10 cellular contexts compared by ENCODE assay signal in the genomic region with DNA sequence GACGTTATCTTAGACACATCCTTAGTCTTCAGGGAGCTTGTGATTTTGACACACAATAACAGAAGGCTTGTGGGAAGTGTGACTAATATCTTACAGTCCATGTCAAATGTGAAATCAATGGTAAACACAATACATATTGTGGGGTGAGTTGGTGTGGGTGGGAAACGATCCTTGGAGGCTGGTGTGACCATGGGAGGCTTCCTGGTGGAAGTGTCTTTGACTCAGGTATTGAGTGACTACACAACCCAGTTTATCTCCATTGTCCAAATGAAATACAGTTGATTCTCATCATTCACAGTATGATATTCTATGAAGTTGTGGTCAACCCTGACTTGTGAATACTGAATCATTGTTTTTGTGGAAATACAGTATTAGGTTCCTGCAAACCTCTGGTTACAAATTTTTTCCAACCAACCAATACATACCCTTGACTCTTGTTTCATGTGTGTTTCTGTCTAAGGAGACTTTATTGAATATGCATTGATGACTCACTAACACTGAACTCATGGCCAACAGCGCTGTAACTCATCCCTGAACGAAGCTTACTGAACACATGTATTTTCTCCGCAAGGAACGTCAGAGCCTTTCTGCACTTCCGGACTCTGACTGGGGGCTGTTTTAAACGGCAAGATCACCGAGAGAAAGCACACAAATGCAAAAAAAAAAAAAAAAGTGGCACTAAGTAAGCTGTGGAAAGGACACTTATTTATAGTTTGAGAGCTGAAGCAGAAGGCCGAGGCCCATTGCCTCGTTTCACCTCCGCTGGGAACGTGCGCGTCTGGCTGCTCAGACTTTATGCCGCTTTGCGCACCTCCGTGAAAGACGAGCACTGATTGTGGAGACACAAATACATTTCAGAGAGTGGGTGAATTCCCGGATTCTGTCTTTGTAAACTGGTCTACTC. TPM values are rescaled to one million over a fixed set of nuclear protein-coding genes. Genes with fewer than 3 reads are reported as not detected.
DNase-seq lines count a peak whose midpoint lies in the region; ATAC-seq and TF ChIP-seq lines count a peak whose summit lies in the region.
"Had no signal": no experiment of that assay in that cellular context is flagged by ENCODE, and none has a peak within 500 bp of the region (broad histone marks: within the 10 kb centered on the region; RNA-seq: fewer than 3 reads in every experiment).

No MANE protein-coding gene starts in this region.

- no peaks in the 10 kb centered on the region for H3K27me3 ChIP-seq in left lung

- intact Hi-C loops in left lung (cut with DNase I), result no loop called here

- peaks cover 12% of the 10 kb centered on the region for H3K4me1 Mint-ChIP-seq in activated naive CD4-positive, alpha-beta T cell treated with anti-CD3 and anti-CD28 coated beads, Interleukin-2, amount 10 ng/mL, durations not matched to agents 7 days and 5 days
- H3K4me1 Mint-ChIP-seq in activated T-cell treated with anti-CD3 and anti-CD28 coated beads, Interleukin-2, amount 50 U/mL, for 4 hours (ENCODE audit: low read depth), result peaks cover 21% of the 10 kb centered on the region
- H3K4me1 Mint-ChIP-seq in stimulated activated naive B cell treated with anti-CD40 and anti-IgM and Interleukin-4, amounts not matched to agents 10 μg/mL and 1 μg/mL and 100 μg/mL, for 72 hours, result peaks cover 20 to 26% of the 10 kb centered on the region in 2 donors
- H3K4me1 Mint-ChIP-seq in WTC11, result peaks cover 7% of the 10 kb centered on the region

- no peaks in the 10 kb centered on the region for H3K27me3 Mint-ChIP-seq in activated naive CD4-positive, alpha-beta T cell treated with anti-CD3 and anti-CD28 coated beads, Interleukin-2, amount 10 ng/mL, durations not matched to agents 7 days and 5 days
- H3K27me3 Mint-ChIP-seq in activated T-cell treated with anti-CD3 and anti-CD28 coated beads, Interleukin-2, amount 50 U/mL, for 4 hours (ENCODE audit: low read depth), result no peaks in the 10 kb centered on the region
- H3K27me3 Mint-ChIP-seq in stimulated activated naive B cell treated with anti-CD40 and anti-IgM and Interleukin-4, amounts not matched to agents 10 μg/mL and 1 μg/mL and 100 μg/mL, for 72 hours, result no peaks in the 10 kb centered on the region
- no peaks in the 10 kb centered on the region; the same call in 1 of the 2 replicates for H3K27me3 Mint-ChIP-seq in WTC11 (ENCODE audit: low read depth)

- no peaks in the 10 kb centered on the region for H3K36me3 Mint-ChIP-seq in activated naive CD4-positive, alpha-beta T cell treated with anti-CD3 and anti-CD28 coated beads, Interleukin-2, amount 10 ng/mL, durations not matched to agents 7 days and 5 days
- H3K36me3 Mint-ChIP-seq in activated T-cell treated with anti-CD3 and anti-CD28 coated beads, Interleukin-2, amount 50 U/mL, for 4 hours (ENCODE audit: insufficient read depth), result no peaks in the 10 kb centered on the region
- H3K36me3 Mint-ChIP-seq in stimulated activated naive B cell treated with anti-CD40 and anti-IgM and Interleukin-4, amounts not matched to agents 10 μg/mL and 1 μg/mL and 100 μg/mL, for 72 hours, result peaks cover 0 to 3% of the 10 kb centered on the region in 2 donors
- H3K36me3 Mint-ChIP-seq in WTC11, result no peaks in the 10 kb centered on the region

- H3K4me3 Mint-ChIP-seq in activated naive CD4-positive, alpha-beta T cell treated with anti-CD3 and anti-CD28 coated beads, Interleukin-2, amount 10 ng/mL, durations not matched to agents 7 days and 5 days, result no peak overlapping the region
- no peak overlapping the region for H3K4me3 Mint-ChIP-seq in activated T-cell treated with anti-CD3 and anti-CD28 coated beads, Interleukin-2, amount 50 U/mL, for 4 hours
- no peak overlapping the region for H3K4me3 Mint-ChIP-seq in stimulated activated naive B cell treated with anti-CD40 and anti-IgM and Interleukin-4, amounts not matched to agents 10 μg/mL and 1 μg/mL and 100 μg/mL, for 72 hours
- H3K4me3 Mint-ChIP-seq in WTC11, result no peak overlapping the region

- no peaks in the 10 kb centered on the region for H3K36me3 ChIP-seq in left lung

- no peak overlapping the region for H3K4me3 ChIP-seq in left lung

- H3K27ac Mint-ChIP-seq in activated naive CD4-positive, alpha-beta T cell treated with anti-CD3 and anti-CD28 coated beads, Interleukin-2, amount 10 ng/mL, durations not matched to agents 7 days and 5 days, result no peak overlapping the region
- H3K27ac Mint-ChIP-seq in stimulated activated naive B cell treated with anti-CD40 and anti-IgM and Interleukin-4, amounts not matched to agents 10 μg/mL and 1 μg/mL and 100 μg/mL, for 72 hours, result no peak overlapping the region
- H3K27ac Mint-ChIP-seq in WTC11, result no peak overlapping the region

- DNase-seq in activated naive CD4-positive, alpha-beta T cell treated with Interleukin-2 at 50 U/mL for 16 hours, result peak; percentile 57
- no peak for DNase-seq in activated naive CD4-positive, alpha-beta T cell treated with anti-CD3 and anti-CD28 coated beads, Interleukin-2, amount 10 ng/mL, durations not matched to agents 7 days and 5 days
- no peak for DNase-seq in activated T-cell treated with anti-CD3 and anti-CD28 coated beads, Interleukin-2, amount 50 U/mL, for 4 hours
- DNase-seq in foreskin melanocyte, result peak; percentile 74
- DNase-seq in stimulated activated naive B cell treated with anti-CD40 and anti-IgM and Interleukin-4, amounts not matched to agents 10 μg/mL and 1 μg/mL and 100 μg/mL, for 72 hours, result no peak
- no peak for DNase-seq in WTC11 (ENCODE audit: low spot score)
- DNase-seq in left lung, result no peak
- DNase-seq: C1 segment of cervical spinal cord, NCI-H526 had no signal

- H3K4me1 ChIP-seq in left lung, result peaks cover 4 to 15% of the 10 kb centered on the region in 2 donors

- H3K9me3 ChIP-seq in left lung, result no peaks in the 10 kb centered on the region

- H3K9me3 Mint-ChIP-seq in activated naive CD4-positive, alpha-beta T cell treated with anti-CD3 and anti-CD28 coated beads, Interleukin-2, amount 10 ng/mL, durations not matched to agents 7 days and 5 days, result no peaks in the 10 kb centered on the region
- H3K9me3 Mint-ChIP-seq in activated T-cell treated with anti-CD3 and anti-CD28 coated beads, Interleukin-2, amount 50 U/mL, for 4 hours, result no peaks in the 10 kb centered on the region
- H3K9me3 Mint-ChIP-seq in stimulated activated naive B cell treated with anti-CD40 and anti-IgM and Interleukin-4, amounts not matched to agents 10 μg/mL and 1 μg/mL and 100 μg/mL, for 72 hours, result no peaks in the 10 kb centered on the region
- H3K9me3 Mint-ChIP-seq in WTC11, result no peaks in the 10 kb centered on the region

- POLR2A ChIA-PET in WTC11 (lab: Charles Lee), result interaction anchor here (0.6 kb wide), 1 partner anchor 15 kb away, joined by 3 read pairs; no protein-coding TSS in a partner anchor

- no peak for TF ChIP-seq CTCF in WTC11 (IDR thresholded peaks at IDR 0.05)
- no peak for TF ChIP-seq CTCF in left lung (IDR thresholded peaks at IDR 0.05)

- CTCF ChIA-PET in activated naive CD4-positive, alpha-beta T cell treated with anti-CD3 and anti-CD28 coated beads, Interleukin-2, amount 10 ng/mL, durations not matched to agents 7 days and 5 days (lab: Charles Lee), result interaction anchor here (0.6 to 0.7 kb wide), 3 partner anchors 18 to 1029 kb away, joined by 3 to 4 read pairs (median 3); no protein-coding TSS in a partner anchor
- CTCF ChIA-PET in WTC11 (lab: Charles Lee), result no interaction called here

- no peak overlapping the region for H3K27ac ChIP-seq in left lung

- peak; percentile 70 to 83 for ATAC-seq in activated T-cell treated with anti-CD3 and anti-CD28 coated beads, Interleukin-2, amount 50 U/mL, for 4 hours
- peak; percentile 51 to 56 for ATAC-seq in stimulated activated naive B cell treated with anti-CD40 and anti-IgM and Interleukin-4, amounts not matched to agents 10 μg/mL and 1 μg/mL and 100 μg/mL, for 72 hours (replicated peaks)
- ATAC-seq in WTC11 (no peak), left lung (no peak), HG03097 (IDR thresholded peaks at IDR 0.05; ENCODE audit: low FRiP score, unreplicated experiment) (no peak)

TF ChIP-seq in WTC11, 78 proteins besides CTCF, POLR2A, EP300 and RAD21 (continues in another document):
- TF ChIP-seq, protein P1, sequence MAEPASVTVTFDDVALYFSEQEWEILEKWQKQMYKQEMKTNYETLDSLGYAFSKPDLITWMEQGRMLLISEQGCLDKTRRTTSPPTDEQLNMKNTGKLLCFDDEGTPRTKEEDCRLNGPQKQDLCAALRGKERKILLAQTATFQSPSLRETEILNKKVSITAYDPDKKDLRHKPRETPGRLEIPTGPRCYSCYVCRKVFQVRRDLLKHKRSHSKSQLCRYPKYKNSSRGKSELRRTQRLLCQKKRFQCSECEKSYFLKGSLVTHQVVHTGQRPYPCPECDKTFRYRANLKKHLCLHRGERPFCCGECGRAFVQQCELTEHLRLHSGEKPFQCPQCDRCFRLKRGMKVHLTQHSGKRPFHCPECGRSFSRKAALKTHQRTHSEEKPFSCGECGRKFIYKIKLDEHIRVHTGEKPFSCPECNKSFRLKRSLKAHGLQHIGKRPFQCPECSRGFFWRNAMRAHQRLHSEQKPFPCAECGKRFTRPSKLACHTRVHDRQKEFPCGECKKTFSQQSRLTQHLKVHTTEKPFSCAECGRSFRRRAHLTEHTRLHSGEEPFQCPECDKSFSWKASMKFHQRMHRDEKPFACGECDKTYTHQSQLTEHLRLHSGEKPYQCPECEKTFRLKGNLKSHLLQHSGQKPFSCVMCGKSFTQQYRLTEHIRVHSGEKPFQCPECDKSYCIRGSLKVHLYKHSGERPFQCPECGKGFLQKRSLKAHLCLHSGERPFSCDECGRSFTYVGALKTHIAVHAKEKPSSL (CRISPR knock-in tag; conservative IDR thresholded peaks at IDR 0.05), result no peak
- TF ChIP-seq TP53 (CRISPR knock-in tag; IDR thresholded peaks at IDR 0.05), result no peak
- no peak for TF ChIP-seq ZNF263 (CRISPR knock-in tag; IDR thresholded peaks at IDR 0.05; ENCODE audit: low read depth)
- no peak for TF ChIP-seq ATF1 (CRISPR knock-in tag; IDR thresholded peaks at IDR 0.05)
- TF ChIP-seq, protein P2, sequence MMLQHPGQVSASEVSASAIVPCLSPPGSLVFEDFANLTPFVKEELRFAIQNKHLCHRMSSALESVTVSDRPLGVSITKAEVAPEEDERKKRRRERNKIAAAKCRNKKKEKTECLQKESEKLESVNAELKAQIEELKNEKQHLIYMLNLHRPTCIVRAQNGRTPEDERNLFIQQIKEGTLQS (CRISPR knock-in tag; conservative IDR thresholded peaks at IDR 0.05), result no peak
- no peak for TF ChIP-seq PRRX2 (CRISPR knock-in tag; IDR thresholded peaks at IDR 0.05)
- TF ChIP-seq ZNF317 (CRISPR knock-in tag; IDR thresholded peaks at IDR 0.05; ENCODE audit: borderline replicate concordance, low read depth), result no peak
- no peak for TF ChIP-seq ZNF671 (CRISPR knock-in tag; IDR thresholded peaks at IDR 0.05)
- TF ChIP-seq, protein P3, sequence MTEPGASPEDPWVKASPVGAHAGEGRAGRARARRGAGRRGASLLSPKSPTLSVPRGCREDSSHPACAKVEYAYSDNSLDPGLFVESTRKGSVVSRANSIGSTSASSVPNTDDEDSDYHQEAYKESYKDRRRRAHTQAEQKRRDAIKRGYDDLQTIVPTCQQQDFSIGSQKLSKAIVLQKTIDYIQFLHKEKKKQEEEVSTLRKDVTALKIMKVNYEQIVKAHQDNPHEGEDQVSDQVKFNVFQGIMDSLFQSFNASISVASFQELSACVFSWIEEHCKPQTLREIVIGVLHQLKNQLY (CRISPR knock-in tag; IDR thresholded peaks at IDR 0.05), result no peak

RNA-seq across cellular contexts. Expression of a gene that starts 58.9 kb away (rescaled TPM):
- total RNA-seq in activated T-cell treated with anti-CD3 and anti-CD28 coated beads, Interleukin-2, amount 50 U/mL, for 4 hours, result 1 to 10 TPM in 1 of 3 donors, under 1 TPM in 2; 0.71 to 1.3 (median 0.71) TPM
- total RNA-seq in WTC11 (2021) (10.4 to 12.2 TPM (median 10.8 TPM) in 3 replicates), left lung (10 to 100 TPM; 20.1 to 30.0 TPM)

Comparison
In these comparisons a context has a peak if more than half of its experiments do, and no peak if none do; other contexts are left out.
1. DNase-seq: peak in activated naive CD4-positive, alpha-beta T cell treated with Interleukin-2 at 50 U/mL for 16 hours (single experiment) and foreskin melanocyte (single experiment); none in activated naive CD4-positive, alpha-beta T cell treated with anti-CD3 and anti-CD28 coated beads, Interleukin-2, amount 10 ng/mL, durations not matched to agents 7 days and 5 days (single experiment), activated T-cell treated with anti-CD3 and anti-CD28 coated beads, Interleukin-2, amount 50 U/mL, for 4 hours (single experiment), stimulated activated naive B cell treated with anti-CD40 and anti-IgM and Interleukin-4, amounts not matched to agents 10 μg/mL and 1 μg/mL and 100 μg/mL, for 72 hours (single experiment), WTC11 (single experiment) and left lung (0 of 2).
2. ATAC-seq: peak in activated T-cell treated with anti-CD3 and anti-CD28 coated beads, Interleukin-2, amount 50 U/mL, for 4 hours (2 of 2) and stimulated activated naive B cell treated with anti-CD40 and anti-IgM and Interleukin-4, amounts not matched to agents 10 μg/mL and 1 μg/mL and 100 μg/mL, for 72 hours (2 of 2); none in WTC11 (single experiment), left lung (single experiment) and HG03097 (single experiment).